In genomic region chr18:11366410-11366809, GRCh38 we compare ENCODE assay signal across 15 cellular contexts.
DNase-seq lines count a peak whose midpoint lies in the region; ATAC-seq and TF ChIP-seq lines count a peak whose summit lies in the region.
"Had no signal": no experiment of that assay in that cellular context is flagged by ENCODE, and none has a peak within 500 bp of the region (broad histone marks: within the 10 kb centered on the region; RNA-seq: fewer than 3 reads in every experiment).

No MANE protein-coding gene starts in this region.

- H2BK12ac ChIP-seq in mesenchymal stem cell (ENCODE audit: low read length in 2 of 2): no peak overlapping the region

- H3K4me1 Mint-ChIP-seq in brain: peaks cover 15% of the 10 kb centered on the region
- H3K4me1 Mint-ChIP-seq: activated T-helper 17 cell treated with anti-CD3 and anti-CD28 coated beads, Interleukin-2, amount 50 U/mL, for 72 hours had no signal

- H3K4me3 Mint-ChIP-seq in brain: no peak overlapping the region
- H3K4me3 Mint-ChIP-seq: activated T-helper 17 cell treated with anti-CD3 and anti-CD28 coated beads, Interleukin-2, amount 50 U/mL, for 72 hours; WTC11 had no signal

- H4K91ac ChIP-seq in mesenchymal stem cell (ENCODE audit: low read length): no peak overlapping the region

- 29% methylated on average over 4 of the region's 4 CpGs for WGBS in mesenchymal stem cell

- no peak overlapping the region for H2AFZ ChIP-seq in mesenchymal stem cell (ENCODE audit: low read depth, low read length)
- H2AFZ ChIP-seq: hepatocyte had no signal

- DNase-seq in BE2C (peak; percentile 52), MV-4-11 (lab: John Stamatoyannopoulos, UW) (peak; percentile 3), mesenchymal stem cell (peak; percentile 86)
- DNase-seq: mucosa of descending colon, NCI-H1436 treated with DMSO at 0.1 percent for 48 hours, spleen had no signal

- H3K23ac ChIP-seq in mesenchymal stem cell (ENCODE audit: low read length in 2 of 2): no peak overlapping the region

- no peak overlapping the region for H3K4me3 ChIP-seq in BE2C (ENCODE audit: low read depth, low read length)
- no peak overlapping the region for H3K4me3 ChIP-seq in mesenchymal stem cell (ENCODE audit: insufficient read depth in 1 of 2, low read depth in 1 of 2, low read length in 2 of 2)
- H3K4me3 ChIP-seq: BLaER1 treated with 17β-estradiol and CSF1 and Interleukin-3, amounts not matched to agents 10 nM and 100 nM; hepatocyte; mucosa of descending colon; spleen had no signal

- H3K9me3 ChIP-seq in BE2C (no peaks in the 10 kb centered on the region), mesenchymal stem cell (ENCODE audit: control insufficient read depth, low read length) (no peaks in the 10 kb centered on the region)
- H3K9me3 ChIP-seq: BLaER1 treated with 17β-estradiol and CSF1 and Interleukin-3, amounts not matched to agents 10 nM and 100 nM; spleen had no signal

- no peak overlapping the region for H3K18ac ChIP-seq in mesenchymal stem cell (ENCODE audit: low read depth in 1 of 2, low read length in 2 of 2)

- peaks cover 4% of the 10 kb centered on the region for H3K27me3 Mint-ChIP-seq in brain
- H3K27me3 Mint-ChIP-seq: activated T-helper 17 cell treated with anti-CD3 and anti-CD28 coated beads, Interleukin-2, amount 50 U/mL, for 72 hours had no signal

- H3K4me1 ChIP-seq in BE2C (no peaks in the 10 kb centered on the region), mesenchymal stem cell (ENCODE audit: control insufficient read depth, insufficient read depth, low read depth, low read length) (no peaks in the 10 kb centered on the region)
- H3K4me1 ChIP-seq: spleen had no signal

- no peak overlapping the region for H2BK5ac ChIP-seq in mesenchymal stem cell (ENCODE audit: low read depth, low read length, poor library complexity, severe bottlenecking)

- no peak overlapping the region for H3K9ac ChIP-seq in mesenchymal stem cell (ENCODE audit: low read length)
- H3K9ac ChIP-seq: BLaER1 treated with 17β-estradiol and CSF1 and Interleukin-3, amounts not matched to agents 10 nM and 100 nM had no signal

- H2BK120ac ChIP-seq in mesenchymal stem cell (ENCODE audit: low read depth, low read length): no peak overlapping the region

- H3K79me1 ChIP-seq in mesenchymal stem cell (replicated peaks; ENCODE audit: low read length, poor library complexity, severe bottlenecking): no peaks in the 10 kb centered on the region

- peak overlapping the region in 3 of 5 experiments; percentile 30 to 80 (median 74) for H3K27ac Mint-ChIP-seq in brain
- H3K27ac Mint-ChIP-seq: activated T-helper 17 cell treated with anti-CD3 and anti-CD28 coated beads, Interleukin-2, amount 50 U/mL, for 72 hours; WTC11 had no signal

- no peak for TF ChIP-seq CTCF in BE2C (IDR thresholded peaks at IDR 0.05; ENCODE audit: low read depth, low read length)
- no peak for TF ChIP-seq CTCF in brain (conservative IDR thresholded peaks at IDR 0.05)

- no peaks in the 10 kb centered on the region for H3K9me3 Mint-ChIP-seq in brain
- H3K9me3 Mint-ChIP-seq: activated T-helper 17 cell treated with anti-CD3 and anti-CD28 coated beads, Interleukin-2, amount 50 U/mL, for 72 hours had no signal

- no peak for ATAC-seq in HG02840 (IDR thresholded peaks at IDR 0.05; ENCODE audit: low FRiP score, unreplicated experiment)
- no peak for ATAC-seq in GM19351 (IDR thresholded peaks at IDR 0.05; ENCODE audit: unreplicated experiment)
- no peak for ATAC-seq in GM18517 (IDR thresholded peaks at IDR 0.05; ENCODE audit: unreplicated experiment)
- ATAC-seq in GM19324 (IDR thresholded peaks at IDR 0.05; ENCODE audit: low FRiP score, unreplicated experiment): no peak
- ATAC-seq: activated T-helper 17 cell treated with anti-CD3 and anti-CD28 coated beads, Interleukin-2, amount 50 U/mL, for 72 hours; mucosa of descending colon; WTC11 had no signal

- no peak overlapping the region for H2BK15ac ChIP-seq in mesenchymal stem cell (ENCODE audit: low read depth, poor library complexity, severe bottlenecking)

- H2AK5ac ChIP-seq in mesenchymal stem cell (ENCODE audit: low read length, severe bottlenecking): no peak overlapping the region

- no peak overlapping the region for H3K4ac ChIP-seq in mesenchymal stem cell (ENCODE audit: low read depth in 1 of 2, low read length in 2 of 2)

- H3K4me2 ChIP-seq in mesenchymal stem cell (ENCODE audit: low read length, poor library complexity, severe bottlenecking): no peak overlapping the region
- H3K4me2 ChIP-seq: BLaER1 treated with 17β-estradiol and CSF1 and Interleukin-3, amounts not matched to agents 10 nM and 100 nM; hepatocyte had no signal

- H3K36me3 Mint-ChIP-seq in brain: no peaks in the 10 kb centered on the region
- H3K36me3 Mint-ChIP-seq: WTC11 had no signal

- peak overlapping the region; percentile 7 for H3K27ac ChIP-seq in mesenchymal stem cell (ENCODE audit: low read length, poor library complexity, severe bottlenecking)
- H3K27ac ChIP-seq: BLaER1 treated with 17β-estradiol and CSF1 and Interleukin-3, amounts not matched to agents 10 nM and 100 nM; hepatocyte; spleen had no signal

- no peak overlapping the region for H4K8ac ChIP-seq in mesenchymal stem cell (ENCODE audit: low read length)

- H3K36me3 ChIP-seq in BE2C (no peaks in the 10 kb centered on the region), mesenchymal stem cell (ENCODE audit: control insufficient read depth in 1 of 2, insufficient read depth in 2 of 2, low read depth in 1 of 2, low read length in 2 of 2) (no peaks in the 10 kb centered on the region)
- H3K36me3 ChIP-seq: BLaER1 treated with 17β-estradiol and CSF1 and Interleukin-3, amounts not matched to agents 10 nM and 100 nM; spleen had no signal

- H3K27me3 ChIP-seq in BE2C: no peaks in the 10 kb centered on the region
- H3K27me3 ChIP-seq in mesenchymal stem cell (ENCODE audit: control insufficient read depth in 1 of 2, insufficient read depth in 1 of 2, low read length in 2 of 2): no peaks in the 10 kb centered on the region
- H3K27me3 ChIP-seq: BLaER1 treated with 17β-estradiol and CSF1 and Interleukin-3, amounts not matched to agents 10 nM and 100 nM; hepatocyte; spleen had no signal

- no peak overlapping the region for H3K14ac ChIP-seq in mesenchymal stem cell (ENCODE audit: low read length in 2 of 2)

Comparison
In these comparisons a context has a peak if more than half of its experiments do, and no peak if none do; other contexts are left out.
1. DNase-seq: peak in every context shown above with its lines; median percentile 86 in mesenchymal stem cell; 52 in BE2C; 3 in MV-4-11.